In the genomic region with DNA sequence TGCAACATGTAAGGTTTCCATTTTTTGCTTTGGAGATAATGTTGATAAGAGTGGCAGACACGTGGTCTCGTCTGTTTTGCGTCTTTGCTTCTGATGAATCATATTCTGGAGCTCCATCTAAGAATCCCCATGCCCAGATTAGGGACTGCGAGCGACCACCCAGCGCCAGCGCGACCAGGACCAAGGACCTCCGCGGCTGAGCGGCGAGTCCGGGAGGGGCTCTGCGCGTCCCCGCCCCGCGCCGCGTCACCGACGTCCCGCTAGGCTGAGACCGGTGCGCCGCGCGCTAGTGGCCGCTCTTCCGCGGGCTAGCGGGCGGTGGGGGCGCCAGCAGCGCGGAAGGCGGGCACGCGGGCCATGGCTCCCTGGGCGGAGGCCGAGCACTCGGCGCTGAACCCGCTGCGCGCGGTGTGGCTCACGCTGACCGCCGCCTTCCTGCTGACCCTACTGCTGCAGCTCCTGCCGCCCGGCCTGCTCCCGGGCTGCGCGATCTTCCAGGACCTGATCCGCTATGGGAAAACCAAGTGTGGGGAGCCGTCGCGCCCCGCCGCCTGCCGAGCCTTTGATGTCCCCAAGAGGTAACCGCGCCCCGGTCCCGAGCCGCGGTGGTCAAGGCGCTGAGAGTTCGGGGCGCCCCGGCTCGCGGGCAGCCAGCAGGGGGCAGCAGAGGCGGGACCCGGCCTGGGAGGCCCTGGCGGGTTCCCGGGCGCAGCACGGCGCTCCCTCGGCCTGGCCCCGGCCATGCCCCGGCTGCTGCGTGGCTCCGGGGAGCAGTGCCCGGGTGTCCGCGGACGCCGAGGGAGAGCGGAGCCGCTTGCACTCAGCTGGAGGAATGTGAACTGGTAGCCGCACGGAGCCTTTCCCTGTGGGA, we compare ENCODE assay signal across 1 cellular context.
A peak's percentile ranks its signal among the peaks of the same experiment; 100 is the strongest.
TF ChIP-seq lines count a peak whose summit lies in the region.

Gene SRD5A3 (plus strand): TSS at position 263 of the 871 bp plus-strand sequence. CDS start 95 bp downstream, at position 358.

TF ChIP-seq in K562, 482 proteins besides CTCF, POLR2A, EP300 and RAD21 (continued from another document and continues in another):
- TF ChIP-seq SMAD1 (IDR thresholded peaks at IDR 0.05; ENCODE audit: low read depth, low read length, partially characterized antibody) = peak; percentile 88
- peak in 1 of 2 experiments; percentile 75; a peak in 1 of 4 replicates for TF ChIP-seq TEAD1 (CRISPR knock-in tag; IDR thresholded peaks at IDR 0.05)
- TF ChIP-seq ZBTB1 (CRISPR knock-in tag; IDR thresholded peaks at IDR 0.05; ENCODE audit: borderline replicate concordance, low read depth) = peak; percentile 82; the same call in 1 of the 2 replicates
- peak in 1 of 2 experiments; percentile 18; a peak in 1 of 4 replicates for TF ChIP-seq TRIM24 (IDR thresholded peaks at IDR 0.05)
- TF ChIP-seq, protein P1, sequence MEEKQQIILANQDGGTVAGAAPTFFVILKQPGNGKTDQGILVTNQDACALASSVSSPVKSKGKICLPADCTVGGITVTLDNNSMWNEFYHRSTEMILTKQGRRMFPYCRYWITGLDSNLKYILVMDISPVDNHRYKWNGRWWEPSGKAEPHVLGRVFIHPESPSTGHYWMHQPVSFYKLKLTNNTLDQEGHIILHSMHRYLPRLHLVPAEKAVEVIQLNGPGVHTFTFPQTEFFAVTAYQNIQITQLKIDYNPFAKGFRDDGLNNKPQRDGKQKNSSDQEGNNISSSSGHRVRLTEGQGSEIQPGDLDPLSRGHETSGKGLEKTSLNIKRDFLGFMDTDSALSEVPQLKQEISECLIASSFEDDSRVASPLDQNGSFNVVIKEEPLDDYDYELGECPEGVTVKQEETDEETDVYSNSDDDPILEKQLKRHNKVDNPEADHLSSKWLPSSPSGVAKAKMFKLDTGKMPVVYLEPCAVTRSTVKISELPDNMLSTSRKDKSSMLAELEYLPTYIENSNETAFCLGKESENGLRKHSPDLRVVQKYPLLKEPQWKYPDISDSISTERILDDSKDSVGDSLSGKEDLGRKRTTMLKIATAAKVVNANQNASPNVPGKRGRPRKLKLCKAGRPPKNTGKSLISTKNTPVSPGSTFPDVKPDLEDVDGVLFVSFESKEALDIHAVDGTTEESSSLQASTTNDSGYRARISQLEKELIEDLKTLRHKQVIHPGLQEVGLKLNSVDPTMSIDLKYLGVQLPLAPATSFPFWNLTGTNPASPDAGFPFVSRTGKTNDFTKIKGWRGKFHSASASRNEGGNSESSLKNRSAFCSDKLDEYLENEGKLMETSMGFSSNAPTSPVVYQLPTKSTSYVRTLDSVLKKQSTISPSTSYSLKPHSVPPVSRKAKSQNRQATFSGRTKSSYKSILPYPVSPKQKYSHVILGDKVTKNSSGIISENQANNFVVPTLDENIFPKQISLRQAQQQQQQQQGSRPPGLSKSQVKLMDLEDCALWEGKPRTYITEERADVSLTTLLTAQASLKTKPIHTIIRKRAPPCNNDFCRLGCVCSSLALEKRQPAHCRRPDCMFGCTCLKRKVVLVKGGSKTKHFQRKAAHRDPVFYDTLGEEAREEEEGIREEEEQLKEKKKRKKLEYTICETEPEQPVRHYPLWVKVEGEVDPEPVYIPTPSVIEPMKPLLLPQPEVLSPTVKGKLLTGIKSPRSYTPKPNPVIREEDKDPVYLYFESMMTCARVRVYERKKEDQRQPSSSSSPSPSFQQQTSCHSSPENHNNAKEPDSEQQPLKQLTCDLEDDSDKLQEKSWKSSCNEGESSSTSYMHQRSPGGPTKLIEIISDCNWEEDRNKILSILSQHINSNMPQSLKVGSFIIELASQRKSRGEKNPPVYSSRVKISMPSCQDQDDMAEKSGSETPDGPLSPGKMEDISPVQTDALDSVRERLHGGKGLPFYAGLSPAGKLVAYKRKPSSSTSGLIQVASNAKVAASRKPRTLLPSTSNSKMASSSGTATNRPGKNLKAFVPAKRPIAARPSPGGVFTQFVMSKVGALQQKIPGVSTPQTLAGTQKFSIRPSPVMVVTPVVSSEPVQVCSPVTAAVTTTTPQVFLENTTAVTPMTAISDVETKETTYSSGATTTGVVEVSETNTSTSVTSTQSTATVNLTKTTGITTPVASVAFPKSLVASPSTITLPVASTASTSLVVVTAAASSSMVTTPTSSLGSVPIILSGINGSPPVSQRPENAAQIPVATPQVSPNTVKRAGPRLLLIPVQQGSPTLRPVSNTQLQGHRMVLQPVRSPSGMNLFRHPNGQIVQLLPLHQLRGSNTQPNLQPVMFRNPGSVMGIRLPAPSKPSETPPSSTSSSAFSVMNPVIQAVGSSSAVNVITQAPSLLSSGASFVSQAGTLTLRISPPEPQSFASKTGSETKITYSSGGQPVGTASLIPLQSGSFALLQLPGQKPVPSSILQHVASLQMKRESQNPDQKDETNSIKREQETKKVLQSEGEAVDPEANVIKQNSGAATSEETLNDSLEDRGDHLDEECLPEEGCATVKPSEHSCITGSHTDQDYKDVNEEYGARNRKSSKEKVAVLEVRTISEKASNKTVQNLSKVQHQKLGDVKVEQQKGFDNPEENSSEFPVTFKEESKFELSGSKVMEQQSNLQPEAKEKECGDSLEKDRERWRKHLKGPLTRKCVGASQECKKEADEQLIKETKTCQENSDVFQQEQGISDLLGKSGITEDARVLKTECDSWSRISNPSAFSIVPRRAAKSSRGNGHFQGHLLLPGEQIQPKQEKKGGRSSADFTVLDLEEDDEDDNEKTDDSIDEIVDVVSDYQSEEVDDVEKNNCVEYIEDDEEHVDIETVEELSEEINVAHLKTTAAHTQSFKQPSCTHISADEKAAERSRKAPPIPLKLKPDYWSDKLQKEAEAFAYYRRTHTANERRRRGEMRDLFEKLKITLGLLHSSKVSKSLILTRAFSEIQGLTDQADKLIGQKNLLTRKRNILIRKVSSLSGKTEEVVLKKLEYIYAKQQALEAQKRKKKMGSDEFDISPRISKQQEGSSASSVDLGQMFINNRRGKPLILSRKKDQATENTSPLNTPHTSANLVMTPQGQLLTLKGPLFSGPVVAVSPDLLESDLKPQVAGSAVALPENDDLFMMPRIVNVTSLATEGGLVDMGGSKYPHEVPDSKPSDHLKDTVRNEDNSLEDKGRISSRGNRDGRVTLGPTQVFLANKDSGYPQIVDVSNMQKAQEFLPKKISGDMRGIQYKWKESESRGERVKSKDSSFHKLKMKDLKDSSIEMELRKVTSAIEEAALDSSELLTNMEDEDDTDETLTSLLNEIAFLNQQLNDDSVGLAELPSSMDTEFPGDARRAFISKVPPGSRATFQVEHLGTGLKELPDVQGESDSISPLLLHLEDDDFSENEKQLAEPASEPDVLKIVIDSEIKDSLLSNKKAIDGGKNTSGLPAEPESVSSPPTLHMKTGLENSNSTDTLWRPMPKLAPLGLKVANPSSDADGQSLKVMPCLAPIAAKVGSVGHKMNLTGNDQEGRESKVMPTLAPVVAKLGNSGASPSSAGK (IDR thresholded peaks at IDR 0.05) = peak; percentile 93
- no peak for TF ChIP-seq YBX1 (IDR thresholded peaks at IDR 0.05)
- peak; percentile 69; the same call in 1 of the 2 replicates for TF ChIP-seq IRF2 (CRISPR knock-in tag; IDR thresholded peaks at IDR 0.05)
- TF ChIP-seq, protein P2, sequence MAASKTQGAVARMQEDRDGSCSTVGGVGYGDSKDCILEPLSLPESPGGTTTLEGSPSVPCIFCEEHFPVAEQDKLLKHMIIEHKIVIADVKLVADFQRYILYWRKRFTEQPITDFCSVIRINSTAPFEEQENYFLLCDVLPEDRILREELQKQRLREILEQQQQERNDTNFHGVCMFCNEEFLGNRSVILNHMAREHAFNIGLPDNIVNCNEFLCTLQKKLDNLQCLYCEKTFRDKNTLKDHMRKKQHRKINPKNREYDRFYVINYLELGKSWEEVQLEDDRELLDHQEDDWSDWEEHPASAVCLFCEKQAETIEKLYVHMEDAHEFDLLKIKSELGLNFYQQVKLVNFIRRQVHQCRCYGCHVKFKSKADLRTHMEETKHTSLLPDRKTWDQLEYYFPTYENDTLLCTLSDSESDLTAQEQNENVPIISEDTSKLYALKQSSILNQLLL (CRISPR knock-in tag; IDR thresholded peaks at IDR 0.05; ENCODE audit: borderline replicate concordance) = no peak
- 0 out of 2 replicates have a peak, but pooled peaks have one; percentile 59 for TF ChIP-seq ZNF232 (CRISPR knock-in tag; IDR thresholded peaks at IDR 0.05)
- TF ChIP-seq GATAD2B (IDR thresholded peaks at IDR 0.05; ENCODE audit: borderline replicate concordance) = peak; percentile 94
- TF ChIP-seq EZH2 (IDR thresholded peaks at IDR 0.05; ENCODE audit: borderline replicate concordance, low read depth, low read length) = no peak
- 0 out of 2 replicates have a peak, but pooled peaks have one; percentile 28 for TF ChIP-seq HDAC8 (tag; IDR thresholded peaks at IDR 0.05)
- no peak for TF ChIP-seq TCFL5 (CRISPR knock-in tag; conservative IDR thresholded peaks at IDR 0.05)
- TF ChIP-seq NONO (IDR thresholded peaks at IDR 0.05; ENCODE audit: low read depth in 2 of 2, low read length in 1 of 2) = peak; percentile 70 to 96; a peak in 3 of 4 replicates
- TF ChIP-seq MTA1 (IDR thresholded peaks at IDR 0.05; ENCODE audit: borderline replicate concordance) = no peak
- TF ChIP-seq ZNF124 (CRISPR knock-in tag; IDR thresholded peaks at IDR 0.05) = peak; percentile 87
- TF ChIP-seq ZNF644 (tag; IDR thresholded peaks at IDR 0.05; ENCODE audit: low read depth) = 0 out of 2 replicates have a peak, but pooled peaks have one; percentile 2
- no peak for TF ChIP-seq NR2C1 (IDR thresholded peaks at IDR 0.05)
- TF ChIP-seq NR2C1 (tag; IDR thresholded peaks at IDR 0.05) = no peak
- peak; percentile 19; the same call in 1 of the 2 replicates for TF ChIP-seq ZBTB43 (CRISPR knock-in tag; IDR thresholded peaks at IDR 0.05)
- TF ChIP-seq, protein P3, sequence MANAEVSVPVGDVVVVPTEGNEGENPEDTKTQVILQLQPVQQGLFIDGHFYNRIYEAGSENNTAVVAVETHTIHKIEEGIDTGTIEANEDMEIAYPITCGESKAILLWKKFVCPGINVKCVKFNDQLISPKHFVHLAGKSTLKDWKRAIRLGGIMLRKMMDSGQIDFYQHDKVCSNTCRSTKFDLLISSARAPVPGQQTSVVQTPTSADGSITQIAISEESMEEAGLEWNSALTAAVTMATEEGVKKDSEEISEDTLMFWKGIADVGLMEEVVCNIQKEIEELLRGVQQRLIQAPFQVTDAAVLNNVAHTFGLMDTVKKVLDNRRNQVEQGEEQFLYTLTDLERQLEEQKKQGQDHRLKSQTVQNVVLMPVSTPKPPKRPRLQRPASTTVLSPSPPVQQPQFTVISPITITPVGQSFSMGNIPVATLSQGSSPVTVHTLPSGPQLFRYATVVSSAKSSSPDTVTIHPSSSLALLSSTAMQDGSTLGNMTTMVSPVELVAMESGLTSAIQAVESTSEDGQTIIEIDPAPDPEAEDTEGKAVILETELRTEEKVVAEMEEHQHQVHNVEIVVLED (CRISPR knock-in tag; IDR thresholded peaks at IDR 0.05) = peak; percentile 93
- peak; percentile 98 for TF ChIP-seq HNRNPLL (IDR thresholded peaks at IDR 0.05; ENCODE audit: low read depth, low read length, poor library complexity, severe bottlenecking)
- TF ChIP-seq JUN (IDR thresholded peaks at IDR 0.05; ENCODE audit: borderline replicate concordance, low read depth, low read length) = no peak
- TF ChIP-seq JUN (CRISPR knock-in tag; IDR thresholded peaks at IDR 0.05; ENCODE audit: borderline replicate concordance) = peak; percentile 87; the same call in 1 of the 2 replicates
- no peak for TF ChIP-seq FOXJ3 (CRISPR knock-in tag; IDR thresholded peaks at IDR 0.05)
- TF ChIP-seq RBM14 (IDR thresholded peaks at IDR 0.05; ENCODE audit: borderline replicate concordance, insufficient read depth, low read depth, low read length) = 0 out of 2 replicates have a peak, but pooled peaks have one; percentile 82
- TF ChIP-seq, protein P4, sequence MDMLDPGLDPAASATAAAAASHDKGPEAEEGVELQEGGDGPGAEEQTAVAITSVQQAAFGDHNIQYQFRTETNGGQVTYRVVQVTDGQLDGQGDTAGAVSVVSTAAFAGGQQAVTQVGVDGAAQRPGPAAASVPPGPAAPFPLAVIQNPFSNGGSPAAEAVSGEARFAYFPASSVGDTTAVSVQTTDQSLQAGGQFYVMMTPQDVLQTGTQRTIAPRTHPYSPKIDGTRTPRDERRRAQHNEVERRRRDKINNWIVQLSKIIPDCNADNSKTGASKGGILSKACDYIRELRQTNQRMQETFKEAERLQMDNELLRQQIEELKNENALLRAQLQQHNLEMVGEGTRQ (CRISPR knock-in tag; IDR thresholded peaks at IDR 0.05) = peak; percentile 31; the same call in 1 of the 2 replicates
- no peak for TF ChIP-seq FOXO4 (CRISPR knock-in tag; IDR thresholded peaks at IDR 0.05)
- TF ChIP-seq CREM (IDR thresholded peaks at IDR 0.05; ENCODE audit: low read depth) = peak; percentile 90
- peak; percentile 52; the same call in 1 of the 2 replicates for TF ChIP-seq STAG1 (CRISPR knock-in tag; IDR thresholded peaks at IDR 0.05; ENCODE audit: borderline replicate concordance)
- peak; percentile 29; the same call in 1 of the 2 replicates for TF ChIP-seq ZNF316 (IDR thresholded peaks at IDR 0.05)
- TF ChIP-seq CBFA2T3 (IDR thresholded peaks at IDR 0.05) = 0 out of 2 replicates have a peak, but pooled peaks have one; percentile 20
- no peak for TF ChIP-seq POLR3A (IDR thresholded peaks at IDR 0.05; ENCODE audit: borderline replicate concordance, extremely low read depth, insufficient read depth, insufficient read length)
- TF ChIP-seq ZKSCAN1 (IDR thresholded peaks at IDR 0.05; ENCODE audit: low read depth, low read length) = peak; percentile 33; the same call in 1 of the 2 replicates
- peak; percentile 49 for TF ChIP-seq NFIC (IDR thresholded peaks at IDR 0.05)
- TF ChIP-seq ZNF589 (CRISPR knock-in tag; IDR thresholded peaks at IDR 0.05; ENCODE audit: low read depth) = peak; percentile 78; the same call in 1 of the 2 replicates
- TF ChIP-seq HNRNPL (IDR thresholded peaks at IDR 0.05; ENCODE audit: low read depth, low read length) = peak; percentile 98
- peak; percentile 77 for TF ChIP-seq TBP (optimal IDR thresholded peaks at IDR 0.05; ENCODE audit: low read depth, low read length)
- peak; percentile 30 for TF ChIP-seq PML (IDR thresholded peaks at IDR 0.05; ENCODE audit: low read length)
